Comparison of ENCODE assay signal across 25 cellular contexts in genomic region chr19:28401739-28402138, GRCh38.
"Had no signal": no experiment of that assay in that cellular context is flagged by ENCODE, and none has a peak within 500 bp of the region (broad histone marks: within the 10 kb centered on the region; RNA-seq: fewer than 3 reads in every experiment).

No MANE protein-coding gene starts in this region.

- H3K4me1 Mint-ChIP-seq: stimulated activated effector memory CD8-positive, alpha-beta T cell treated with anti-CD3 and anti-CD28 coated beads, Interleukin-12 subunit alpha, Interleukin-12 subunit beta, amount 100 ng/mL, for 72 hours had no signal

- H3K27ac ChIP-seq: dorsolateral prefrontal cortex, epithelial cell of prostate, gastrocnemius medialis, lower lobe of right lung, ovary, psoas muscle, sigmoid colon, stomach, thyroid gland, vagina had no signal

- H3K9me3 ChIP-seq: gastrocnemius medialis, lower lobe of right lung, ovary, psoas muscle, sigmoid colon, thyroid gland, vagina had no signal

- H3K27ac Mint-ChIP-seq: naive B cell; natural killer cell treated with Interleukin-12 subunit alpha and Interleukin-12 subunit beta and Interleukin-15 and Interleukin-18, amount 100 ng/mL, for 72 hours; stimulated activated effector memory CD8-positive, alpha-beta T cell treated with anti-CD3 and anti-CD28 coated beads, Interleukin-12 subunit alpha, Interleukin-12 subunit beta, amount 100 ng/mL, for 72 hours had no signal

- H3K27me3 ChIP-seq: ovary, thyroid gland, vagina had no signal

- H3K4me3 ChIP-seq: dorsolateral prefrontal cortex, gastrocnemius medialis, lower lobe of right lung, ovary, psoas muscle, sigmoid colon, stomach, thyroid gland, vagina had no signal

- H3K4me3 Mint-ChIP-seq: naive B cell; natural killer cell treated with Interleukin-12 subunit alpha and Interleukin-12 subunit beta and Interleukin-15 and Interleukin-18, amount 100 ng/mL, for 72 hours; stimulated activated effector memory CD8-positive, alpha-beta T cell treated with anti-CD3 and anti-CD28 coated beads, Interleukin-12 subunit alpha, Interleukin-12 subunit beta, amount 100 ng/mL, for 72 hours had no signal

- H3K4me1 ChIP-seq: gastrocnemius medialis, lower lobe of right lung, psoas muscle, sigmoid colon, thyroid gland, vagina had no signal

- DNase-seq: dorsolateral prefrontal cortex; effector CD4-positive, alpha-beta T cell; foreskin fibroblast; gastrocnemius medialis; head of caudate nucleus; left ventricle myocardium superior; lower lobe of right lung; naive B cell; nucleus accumbens; ovary; posterior cingulate gyrus; psoas muscle; right cardiac atrium; sigmoid colon; stimulated activated CD4-positive, alpha-beta T cell treated with anti-CD3 and anti-CD28 coated beads, Interleukin-2, amount 100 ng/mL, for 24 hours; stimulated activated CD4-positive, alpha-beta T cell treated with anti-CD3 and anti-CD28 coated beads, Interleukin-4, amount 100 ng/mL, for 24 hours; stimulated activated naive CD4-positive, alpha-beta T cell treated with Interleukin-2 at 50 U/mL for 16 hours; stomach; thyroid gland; trophoblast cell had no signal

- H3K36me3 ChIP-seq: gastrocnemius medialis, lower lobe of right lung, ovary, sigmoid colon, stomach, thyroid gland, vagina had no signal

- FAIRE-seq: keratinocyte had no signal

- H3K36me3 Mint-ChIP-seq: stimulated activated effector memory CD8-positive, alpha-beta T cell treated with anti-CD3 and anti-CD28 coated beads, Interleukin-12 subunit alpha, Interleukin-12 subunit beta, amount 100 ng/mL, for 72 hours had no signal
